21 cellular contexts compared by ENCODE assay signal in genomic region chr11:116829525-116830183, GRCh38. TPM values are rescaled to one million over a fixed set of nuclear protein-coding genes. Genes with fewer than 3 reads are reported as not detected.
DNase-seq lines count a peak whose midpoint lies in the region; ATAC-seq and TF ChIP-seq lines count a peak whose summit lies in the region.
"Had no signal": no experiment of that assay in that cellular context is flagged by ENCODE, and none has a peak within 500 bp of the region (broad histone marks: within the 10 kb centered on the region; RNA-seq: fewer than 3 reads in every experiment).

APOC3 (plus strand) TSS chr11:116829907; CDS start chr11:116830583, 676 bp downstream.

- peak within 1 kb of the TSS; percentile 59 for H3K4me2 ChIP-seq in hepatocyte

- intact Hi-C loops in ascending aorta (cut with DNase I) = no loop called here

- no peak within 1 kb of the TSS for H3K4me3 ChIP-seq in ascending aorta
- no peak within 1 kb of the TSS for H3K4me3 ChIP-seq in hepatocyte
- no peak within 1 kb of the TSS for H3K4me3 ChIP-seq in skeletal muscle cell (ENCODE audit: low read depth, low read length)
- H3K4me3 ChIP-seq: coronary artery, left lung had no signal

- WGBS in hepatocyte (ENCODE audit: low lambda C conversion rate, missing lambda C conversion rate) = 46% methylated on average over 9 of the region's 9 CpGs

- ATAC-seq in HG03045 (IDR thresholded peaks at IDR 0.05; ENCODE audit: unreplicated experiment) = no peak
- ATAC-seq: left lung had no signal

- DNase-seq in HuH-7 (ENCODE audit: low spot score) (peak; percentile 66), ascending aorta (ENCODE audit: low spot score in 2 of 2) (no peak), hepatocyte (ENCODE audit: low spot score) (peak; percentile 80), skeletal muscle cell (ENCODE audit: low read depth) (peak; percentile 30), Kasumi-1 (lab: John Stamatoyannopoulos, UW) (no peak), NCI-H1417 (lab: John Stamatoyannopoulos, UW) (no peak)
- DNase-seq in stimulated activated naive CD4-positive, alpha-beta T cell (lab: John Stamatoyannopoulos, UW) = no peak
- DNase-seq: activated CD4-positive, alpha-beta T cell treated with anti-CD3 and anti-CD28 coated beads, Interleukin-2, amount 50 U/mL, for 1 hour; activated naive CD4-positive, alpha-beta T cell treated with Interleukin-2 at 50 U/mL for 16 hours; DMS 273 treated with DMSO at 0.1 percent for 48 hours; GF-D8; left lung; NCI-H1694; NCI-H446; NK-92 treated with Interleukin-12 subunit alpha and Interleukin-12 subunit beta, amount 100 ng/mL, for 24 hours; RPMI8226; SW 1271 had no signal

- H3K9me3 ChIP-seq in ascending aorta (no peaks in the 10 kb centered on the region), hepatocyte (ENCODE audit: low read depth) (no peaks in the 10 kb centered on the region)
- H3K9me3 ChIP-seq: left lung had no signal

- H3K4me1 ChIP-seq in ascending aorta (no peaks in the 10 kb centered on the region), hepatocyte (ENCODE audit: insufficient read depth) (peaks cover 41% of the 10 kb centered on the region)

- H3K9me2 ChIP-seq in hepatocyte (replicated peaks; ENCODE audit: insufficient read depth) = no peaks in the 10 kb centered on the region

- H3K79me2 ChIP-seq in hepatocyte = no peaks in the 10 kb centered on the region

- H2AFZ ChIP-seq in hepatocyte = no peak within 1 kb of the TSS

- no peaks in the 10 kb centered on the region for H4K20me1 ChIP-seq in hepatocyte (ENCODE audit: insufficient read depth, poor library complexity, severe bottlenecking)

- H3K27ac ChIP-seq in ascending aorta (no peak within 1 kb of the TSS), hepatocyte (peak within 1 kb of the TSS; percentile 95)
- H3K27ac ChIP-seq: C4-2B, coronary artery, left lung had no signal

- TF ChIP-seq CTCF in ascending aorta (IDR thresholded peaks at IDR 0.05) (no peak), hepatocyte (IDR thresholded peaks at IDR 0.05; ENCODE audit: poor library complexity) (no peak)

- no peaks in the 10 kb centered on the region for H3K36me3 ChIP-seq in ascending aorta
- H3K36me3 ChIP-seq in hepatocyte (replicated peaks; ENCODE audit: insufficient read depth, low read depth) = no peaks in the 10 kb centered on the region
- H3K36me3 ChIP-seq: left lung had no signal

- H3K27me3 ChIP-seq in ascending aorta = no peaks in the 10 kb centered on the region
- no peaks in the 10 kb centered on the region for H3K27me3 ChIP-seq in hepatocyte
- H3K27me3 ChIP-seq: left lung had no signal

RNA-seq across cellular contexts. Expression of gene APOC3, which starts in this region (rescaled TPM):
- 83.1 TPM for total RNA-seq in ascending aorta
- 2,309 and 2,825 TPM in 2 replicates for total RNA-seq in hepatocyte
- polyA plus RNA-seq in hepatocyte = 1,438 and 2,125 TPM in 2 replicates
- total RNA-seq: HT1080, left lung had no signal

Comparison
In these comparisons a context has a peak if more than half of its experiments do, and no peak if none do; other contexts are left out.
1. RNA of gene APOC3 (total RNA-seq): 2,309 to 2,825 TPM in hepatocyte; 83.1 TPM in ascending aorta (single experiment); every median in the first group is over 10 times any median in the second.
2. DNase-seq: peak in HuH-7 (single experiment), hepatocyte (single experiment) and skeletal muscle cell (single experiment); none in ascending aorta (0 of 2), Kasumi-1 (0 of 2), stimulated activated naive CD4-positive, alpha-beta T cell (0 of 6) and NCI-H1417 (0 of 3).